ENCODE assay signal across 9 cellular contexts in the genomic region with DNA sequence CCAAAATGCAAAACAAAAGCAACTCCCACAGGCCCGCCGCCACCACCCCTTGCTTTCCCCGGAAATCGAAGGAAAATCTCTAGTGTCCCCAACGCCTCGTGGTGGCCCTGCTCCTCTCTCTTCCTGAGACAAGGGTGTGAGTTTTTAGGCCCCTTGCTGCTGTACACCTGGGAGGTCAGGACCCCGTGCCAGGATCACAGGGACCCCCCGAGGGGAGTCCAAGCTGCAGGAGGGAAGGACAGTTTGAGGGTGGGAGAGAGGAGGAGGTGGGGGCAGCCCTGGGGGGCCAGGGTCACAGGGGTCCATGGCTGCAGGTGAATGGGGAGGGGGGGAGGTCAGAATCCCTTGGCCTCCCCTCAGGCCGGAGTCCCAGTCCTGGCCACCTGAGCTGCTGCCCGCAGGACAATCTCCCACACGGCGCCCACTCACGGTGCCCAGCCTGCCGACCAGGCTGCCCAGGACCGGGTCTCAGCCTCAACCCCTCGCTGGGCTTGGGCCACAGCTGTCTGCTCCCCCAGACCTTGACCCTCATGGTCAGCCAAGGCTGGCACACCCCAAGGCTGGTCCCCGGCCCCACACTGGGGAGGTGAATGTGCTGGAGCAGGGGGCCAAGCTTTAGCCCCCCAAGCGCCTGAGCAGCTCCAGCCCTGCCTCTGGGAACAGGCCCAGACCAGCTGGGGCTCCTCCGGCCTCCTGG. TPM values are rescaled to one million over a fixed set of nuclear protein-coding genes. Genes with fewer than 3 reads are reported as not detected.
A peak's percentile ranks its signal among the peaks of the same experiment; 100 is the strongest.
DNase-seq lines count a peak whose midpoint lies in the region; ATAC-seq and TF ChIP-seq lines count a peak whose summit lies in the region.
"Had no signal": no experiment of that assay in that cellular context is flagged by ENCODE, and none has a peak within 500 bp of the region (broad histone marks: within the 10 kb centered on the region; RNA-seq: fewer than 3 reads in every experiment).

No MANE protein-coding gene starts in this region.

- H3K4me3 Mint-ChIP-seq in HFFc6 = peak overlapping the region; percentile 71

- no peak overlapping the region for H3K4me3 ChIP-seq in ectodermal cell (ENCODE audit: insufficient read depth, low read depth, low read length)
- H3K4me3 ChIP-seq in mucosa of stomach (ENCODE audit: low read length) = no peak overlapping the region
- no peak overlapping the region for H3K4me3 ChIP-seq in brain microvascular endothelial cell (ENCODE audit: low read depth, low read length)

- H3K36me3 ChIP-seq in ectodermal cell (ENCODE audit: control insufficient read depth, insufficient read depth, low read length) = no peaks in the 10 kb centered on the region
- no peaks in the 10 kb centered on the region for H3K36me3 ChIP-seq in mucosa of stomach (ENCODE audit: control insufficient read depth, insufficient read depth, low read length)
- no peaks in the 10 kb centered on the region for H3K36me3 ChIP-seq in brain microvascular endothelial cell (replicated peaks)

- peak overlapping the region; percentile 93 for H3K27ac Mint-ChIP-seq in HFFc6

- WGBS in ectodermal cell, 2 experiments = 77 to 80% methylated on average over 19 of the region's 19 CpGs

- H3K4me1 Mint-ChIP-seq in HFFc6 (ENCODE audit: low read depth) = peaks cover 9% of the 10 kb centered on the region

- H3K9ac ChIP-seq in mucosa of stomach (ENCODE audit: low read length) = peak overlapping the region; percentile 15

- no peak for DNase-seq in HFFc6
- no peak for DNase-seq in NOMO-1 treated with dmso at 0.1 percent for 144 hours (lab: John Stamatoyannopoulos, UW; ENCODE audit: unreplicated experiment)
- DNase-seq in left lobe of liver (ENCODE audit: low spot score) = no peak
- no peak for DNase-seq in brain microvascular endothelial cell

- H3K4me1 ChIP-seq in ectodermal cell (ENCODE audit: control insufficient read depth, insufficient read depth, low read length) (peaks cover 20% of the 10 kb centered on the region), mucosa of stomach (ENCODE audit: control insufficient read depth, insufficient read depth, low read length) (peaks cover 36% of the 10 kb centered on the region)

- in situ Hi-C loops in brain microvascular endothelial cell (cut with HindIII; ENCODE audit: low pct_ligation_motif_present, low sequenced_read_pairs) = no loop called here

- ATAC-seq in HG03342 (IDR thresholded peaks at IDR 0.05; ENCODE audit: unreplicated experiment) (no peak), left lobe of liver (no peak)

- H3K27ac ChIP-seq in 22Rv1 (peak overlapping the region; percentile 65), ectodermal cell (ENCODE audit: insufficient read depth, low read depth, low read length, poor library complexity, severe bottlenecking) (peak overlapping the region; percentile 91), brain microvascular endothelial cell (no peak overlapping the region)
- H3K27ac ChIP-seq: epithelial cell of prostate had no signal

- peaks cover 11% of the 10 kb centered on the region for H3K27me3 ChIP-seq in ectodermal cell (ENCODE audit: control insufficient read depth, insufficient read depth, low read length, poor library complexity, severe bottlenecking)
- H3K27me3 ChIP-seq in mucosa of stomach (ENCODE audit: control insufficient read depth, insufficient read depth, low read length) = no peaks in the 10 kb centered on the region
- H3K27me3 ChIP-seq in brain microvascular endothelial cell (replicated peaks) = peaks cover 6% of the 10 kb centered on the region

- no peaks in the 10 kb centered on the region for H3K9me3 ChIP-seq in ectodermal cell (ENCODE audit: control insufficient read depth, low read length)
- no peaks in the 10 kb centered on the region for H3K9me3 ChIP-seq in mucosa of stomach (ENCODE audit: control insufficient read depth, low read length)

- TF ChIP-seq CTCF in 22Rv1 (IDR thresholded peaks at IDR 0.05) (no peak), HFFc6 (IDR thresholded peaks at IDR 0.05) (no peak), brain microvascular endothelial cell (IDR thresholded peaks at IDR 0.05; ENCODE audit: low read depth, low read length, missing control alignments) (no peak)

- no peaks in the 10 kb centered on the region for H3K9me3 Mint-ChIP-seq in HFFc6

- H3K27me3 Mint-ChIP-seq in HFFc6 (ENCODE audit: insufficient read depth) = peaks cover 3% of the 10 kb centered on the region

- H3K36me3 Mint-ChIP-seq in HFFc6 (ENCODE audit: low read depth) = no peaks in the 10 kb centered on the region

RNA-seq across cellular contexts. Expression of a gene that starts 19.9 kb away (rescaled TPM):
- under 1 TPM; 0.19 to 0.43 (median 0.30) TPM for total RNA-seq in HFFc6 (2021; fragmentation: NEBNext Ultra II Directional; extraction: Animal tissue kit (Norgen Biotek cat#: 25700))
- polyA plus RNA-seq in ectodermal cell (2013, experiment 1 of 4) = 0.87 TPM
- 0.85 TPM for polyA plus RNA-seq in ectodermal cell (2013, experiment 2 of 4)
- polyA plus RNA-seq in ectodermal cell (2013, experiment 3 of 4) = 0.75 TPM
- polyA plus RNA-seq in ectodermal cell (2013, experiment 4 of 4) = 0.89 TPM
- 4.1 TPM for total RNA-seq in left lobe of liver
